20 cellular contexts compared by ENCODE assay signal in genomic region chr13:38636106-38636505, GRCh38. TPM values are rescaled to one million over a fixed set of nuclear protein-coding genes. Genes with fewer than 3 reads are reported as not detected.
A peak's percentile ranks its signal among the peaks of the same experiment; 100 is the strongest.
DNase-seq lines count a peak whose midpoint lies in the region; ATAC-seq, FAIRE-seq and TF ChIP-seq lines count a peak whose summit lies in the region.
"Had no signal": no experiment of that assay in that cellular context is flagged by ENCODE, and none has a peak within 500 bp of the region (broad histone marks: within the 10 kb centered on the region; RNA-seq: fewer than 3 reads in every experiment).

No MANE protein-coding gene starts in this region.

- H3K23ac ChIP-seq in H1 (ENCODE audit: insufficient read length), result no peak overlapping the region

- H3K9ac ChIP-seq in H1 (replicated peaks in 1 of 4; ENCODE audit: extremely low read depth in 1 of 4, low read depth in 3 of 4, low read length in 3 of 4), result no peak overlapping the region
- H3K9ac ChIP-seq: SK-N-SH had no signal

- TF ChIP-seq CTCF in H1 (IDR thresholded peaks at IDR 0.05; ENCODE audit: control extremely low read depth in 1 of 3, insufficient read depth in 1 of 3, low read depth in 1 of 3, low read length in 3 of 3), result no peak
- no peak for TF ChIP-seq CTCF in progenitor cell of endocrine pancreas (IDR thresholded peaks at IDR 0.05; ENCODE audit: unreplicated experiment)

- peaks cover 50% of the 10 kb centered on the region for H3K4me1 Mint-ChIP-seq in progenitor cell of endocrine pancreas (ENCODE audit: low read depth)

- no peak overlapping the region for H2BK120ac ChIP-seq in H1 (replicated peaks; ENCODE audit: low read depth, low read length)

- H3K27me3 Mint-ChIP-seq in progenitor cell of endocrine pancreas, result no peaks in the 10 kb centered on the region

- H2BK12ac ChIP-seq in H1 (ENCODE audit: low read depth, low read length), result no peak overlapping the region

- no peak for TF ChIP-seq POLR2A in H1 (IDR thresholded peaks at IDR 0.05; ENCODE audit: control extremely low read depth in 1 of 2, low read depth in 2 of 2, low read length in 2 of 2)

- H3K14ac ChIP-seq in H1 (ENCODE audit: insufficient read length), result no peak overlapping the region

- H2BK15ac ChIP-seq in H1 (ENCODE audit: low read length), result no peak overlapping the region

- H4K20me1 ChIP-seq in H1 (replicated peaks in 1 of 2; ENCODE audit: control insufficient read depth in 1 of 2, insufficient read depth in 2 of 2, low read length in 2 of 2), result no peaks in the 10 kb centered on the region

- no peak overlapping the region for H3K56ac ChIP-seq in H1 (replicated peaks; ENCODE audit: insufficient read length, low read depth, low read length)

- peak; percentile 24 for FAIRE-seq in H1 (lab: Jason Lieb, UNC)
- FAIRE-seq: A204.1, GM12891 had no signal

- ATAC-seq in HG03108 (IDR thresholded peaks at IDR 0.05; ENCODE audit: unreplicated experiment), result no peak
- ATAC-seq in HG02981 (IDR thresholded peaks at IDR 0.05; ENCODE audit: unreplicated experiment), result no peak

- DNase-seq in NCI-H1105 treated with DMSO at 0.1 percent for 48 hours (lab: John Stamatoyannopoulos, UW) (peak; percentile 51), NCI-H1105 (lab: John Stamatoyannopoulos, UW) (no peak), NCI-H446 treated with DMSO at 0.1 percent for 48 hours (lab: John Stamatoyannopoulos, UW) (peak; percentile 84), H1 (ENCODE audit: low read depth in 1 of 2, low spot score in 2 of 2) (no peak), progenitor cell of endocrine pancreas (ENCODE audit: low spot score, unreplicated experiment) (no peak), NCI-H82 treated with DMSO at 0.1 percent for 48 hours (lab: John Stamatoyannopoulos, UW; ENCODE audit: unreplicated experiment) (no peak)
- DNase-seq: CD4-positive, alpha-beta T cell; GOT3; KBM-7; MV-4-11; NCI-H1436 treated with DMSO at 0.1 percent for 48 hours; NCI-H524 treated with DMSO at 0.1 percent for 48 hours; SHP77 treated with DMSO at 0.1 percent for 48 hours; SK-N-SH had no signal

- H3K36me3 Mint-ChIP-seq in progenitor cell of endocrine pancreas (ENCODE audit: insufficient read depth), result no peaks in the 10 kb centered on the region

- H3K18ac ChIP-seq in H1 (ENCODE audit: extremely low read depth, low read length), result no peak overlapping the region

- H3K4me3 Mint-ChIP-seq in progenitor cell of endocrine pancreas (ENCODE audit: low read depth), result peak overlapping the region; percentile 2
- H3K4me3 Mint-ChIP-seq: CD4-positive, alpha-beta T cell had no signal

- no peaks in the 10 kb centered on the region for H3K36me3 ChIP-seq in H1 (ENCODE audit: control insufficient read depth in 2 of 4, insufficient read depth in 4 of 4, low read length in 3 of 4)

- H2BK20ac ChIP-seq in H1 (ENCODE audit: low read length), result no peak overlapping the region

- H3K4me1 ChIP-seq in H1 (replicated peaks in 1 of 4; ENCODE audit: control insufficient read depth in 3 of 4, insufficient read depth in 4 of 4, low read length in 3 of 4), result no peaks in the 10 kb centered on the region; a peak in 1 of 7 replicates

- no peak overlapping the region for H3K4ac ChIP-seq in H1 (replicated peaks; ENCODE audit: insufficient read length, low read depth, low read length)

- no peaks in the 10 kb centered on the region for H3K23me2 ChIP-seq in H1 (ENCODE audit: low read depth, low read length)

- no peak for TF ChIP-seq RAD21 in H1 (IDR thresholded peaks at IDR 0.05 in 1 of 2, conservative IDR thresholded peaks at IDR 0.05 in 1 of 2; ENCODE audit: low read depth in 2 of 2, low read length in 2 of 2)

- H3K4me3 ChIP-seq in H1 (ENCODE audit: extremely low read depth in 1 of 4, insufficient read depth in 2 of 4, low read depth in 3 of 4, low read length in 4 of 4), result no peak overlapping the region

- H2BK5ac ChIP-seq in H1 (ENCODE audit: low read depth, low read length), result no peak overlapping the region

- WGBS in H1 (ENCODE audit: extremely low coverage in 1 of 2, insufficient coverage in 1 of 2, insufficient read length in 1 of 2, insufficient replicate concordance in 2 of 2, low coverage in 1 of 2, low lambda C conversion rate in 2 of 2, missing lambda C conversion rate in 1 of 2), 2 experiments, result 88% methylated on average over 3 of the region's 3 CpGs; no CpG with 5 or more reads in 1 of the 2 experiments

- H3K4me2 ChIP-seq in H1 (ENCODE audit: insufficient read depth in 1 of 2, low read depth in 2 of 2, low read length in 2 of 2), result no peak overlapping the region
- H3K4me2 ChIP-seq: SK-N-SH had no signal

- no peaks in the 10 kb centered on the region for H3K79me1 ChIP-seq in H1 (ENCODE audit: low read depth, low read length)

- H4K91ac ChIP-seq in H1 (replicated peaks; ENCODE audit: insufficient read length, low read length), result no peak overlapping the region

- H2AK5ac ChIP-seq in H1 (ENCODE audit: low read depth, low read length), result no peak overlapping the region

- H3K27ac ChIP-seq in H1 (ENCODE audit: low read depth, low read length), result no peak overlapping the region

- H2AFZ ChIP-seq in H1 (ENCODE audit: low read length), result no peak overlapping the region

- CTCF ChIA-PET in H1 (lab: Charles Lee; ENCODE audit: partially characterized antibody), result interaction anchor here (0.7 to 2.3 kb wide), 5 partner anchors 10 to 130 kb away, joined by 3 to 11 read pairs (median 3); no protein-coding TSS in a partner anchor

- H3K9me3 Mint-ChIP-seq in progenitor cell of endocrine pancreas (ENCODE audit: low read depth), result no peaks in the 10 kb centered on the region
- H3K9me3 Mint-ChIP-seq: CD4-positive, alpha-beta T cell had no signal

- H3K27me3 ChIP-seq in H1 (replicated peaks in 1 of 4; ENCODE audit: control insufficient read depth in 3 of 4, extremely low read depth in 1 of 4, insufficient read depth in 3 of 4, low read length in 3 of 4), result no peaks in the 10 kb centered on the region

- POLR2A ChIA-PET in H1 (lab: Charles Lee; ENCODE audit: partially characterized antibody), result no interaction called here

- peak overlapping the region; percentile 87 for H3K27ac Mint-ChIP-seq in progenitor cell of endocrine pancreas
- H3K27ac Mint-ChIP-seq: CD4-positive, alpha-beta T cell had no signal

- H3K79me2 ChIP-seq in H1 (ENCODE audit: control insufficient read depth in 1 of 2, insufficient read depth in 2 of 2, low read length in 2 of 2), result no peaks in the 10 kb centered on the region

- no peak overlapping the region for H4K5ac ChIP-seq in H1 (ENCODE audit: insufficient read length, low read depth, low read length)

- TF ChIP-seq EP300 in H1 (IDR thresholded peaks at IDR 0.05; ENCODE audit: borderline replicate concordance in 1 of 2, low read depth in 2 of 2, low read length in 2 of 2), result no peak

- no peak overlapping the region for H4K8ac ChIP-seq in H1 (ENCODE audit: extremely low read depth, insufficient read depth, low read length)

- H3K9me3 ChIP-seq in H1 (ENCODE audit: insufficient read depth in 2 of 2, low read depth in 1 of 2, low read length in 1 of 2), result no peaks in the 10 kb centered on the region
- H3K9me3 ChIP-seq: Caco-2, SK-N-SH had no signal

TF ChIP-seq in H1, 55 proteins besides CTCF, POLR2A, EP300 and RAD21:
- TF ChIP-seq KDM1A (IDR thresholded peaks at IDR 0.05; ENCODE audit: borderline replicate concordance, low read length), result no peak
- no peak for TF ChIP-seq TAF1 (IDR thresholded peaks at IDR 0.05; ENCODE audit: low read depth, low read length)
- TF ChIP-seq KDM4A (IDR thresholded peaks at IDR 0.05; ENCODE audit: low read depth, low read length, severe bottlenecking), result no peak
- TF ChIP-seq MAFK (IDR thresholded peaks at IDR 0.05; ENCODE audit: low read depth, low read length), result no peak
- no peak for TF ChIP-seq EGR1 (IDR thresholded peaks at IDR 0.05; ENCODE audit: borderline replicate concordance, low read depth, low read length)

RNA-seq across cellular contexts. Expression of gene FREM2, which starts 50.8 kb away (rescaled TPM):
- total RNA-seq in H1 (2021; fragmentation: NEBNext Ultra II Directional; extraction: Animal tissue kit (Norgen Biotek cat#: 25700)), result 22.2 and 22.8 TPM in 2 replicates
- polyA plus RNA-seq in H1 (2011; rRNA removed), result 10.8 and 11.6 TPM in 2 replicates
- 14.1 TPM for polyA plus RNA-seq in H1 (2011; cell fraction: cytosol; rRNA removed)
- 28.0 TPM for polyA plus RNA-seq in H1 (2011; cell fraction: nucleus; rRNA removed)
- 10.4 to 19.4 TPM (median 13.5 TPM) in 4 replicates for polyA plus RNA-seq in H1 (2012, experiment 1 of 2)
- polyA plus RNA-seq in H1 (2012, experiment 2 of 2), result 0.87 TPM
- 23.3 TPM for polyA plus RNA-seq in H1 (2013, experiment 1 of 2)
- polyA plus RNA-seq in H1 (2013, experiment 2 of 2), result 14.7 TPM
- polyA minus RNA-seq in H1 (2011; rRNA and poly(A)+ RNA removed), result 71.1 and 139 TPM in 2 replicates
- 32.7 TPM for polyA minus RNA-seq in H1 (2011; cell fraction: cytosol; rRNA and poly(A)+ RNA removed)
- polyA minus RNA-seq in H1 (2011; cell fraction: nucleus; rRNA and poly(A)+ RNA removed), result 95.0 TPM
- total RNA-seq in progenitor cell of endocrine pancreas, result 75.3 and 92.8 TPM in 2 replicates
- total RNA-seq: CD4-positive, alpha-beta T cell had no signal
- polyA plus RNA-seq: BJ, SK-N-SH had no signal

Comparison
In these comparisons a context has a peak if more than half of its experiments do, and no peak if none do; other contexts are left out.
1. DNase-seq: peak in NCI-H1105 treated with DMSO at 0.1 percent for 48 hours (single experiment) and NCI-H446 treated with DMSO at 0.1 percent for 48 hours (single experiment); none in NCI-H1105 (single experiment), H1 (0 of 2), progenitor cell of endocrine pancreas (single experiment) and NCI-H82 treated with DMSO at 0.1 percent for 48 hours (single experiment).